Comparison of ENCODE assay signal across 21 cellular contexts in genomic region chr12:107533218-107533617, GRCh38.
DNase-seq lines count a peak whose midpoint lies in the region; ATAC-seq lines count a peak whose summit lies in the region.
"Had no signal": no experiment of that assay in that cellular context is flagged by ENCODE, and none has a peak within 500 bp of the region (broad histone marks: within the 10 kb centered on the region; RNA-seq: fewer than 3 reads in every experiment).

No MANE protein-coding gene starts in this region.

- ATAC-seq in GM18502 (IDR thresholded peaks at IDR 0.05; ENCODE audit: poor library complexity, unreplicated experiment) (peak; percentile 73), GM19467 (IDR thresholded peaks at IDR 0.05; ENCODE audit: unreplicated experiment) (peak; percentile 84), HG02763 (IDR thresholded peaks at IDR 0.05; ENCODE audit: unreplicated experiment) (peak; percentile 63), HG03460 (IDR thresholded peaks at IDR 0.05; ENCODE audit: unreplicated experiment) (peak; percentile 73), HG02970 (IDR thresholded peaks at IDR 0.05; ENCODE audit: low FRiP score, unreplicated experiment) (no peak)
- ATAC-seq: activated T-helper 17 cell treated with anti-CD3 and anti-CD28 coated beads, Interleukin-2, amount 50 U/mL, for 72 hours; Panc1; sciatic nerve had no signal

- H3K9me3 ChIP-seq in HAP-1: no peaks in the 10 kb centered on the region

- no peak overlapping the region for H3K4me3 ChIP-seq in HAP-1

- 0 out of 2 replicates have a peak, but pooled peaks cover 2% of the 10 kb centered on the region for H3K27me3 ChIP-seq in HAP-1 (ENCODE audit: low read depth)

- H3K36me3 ChIP-seq in HAP-1 (replicated peaks): no peaks in the 10 kb centered on the region

- no peak for DNase-seq in NCI-H2029 treated with DMSO at 0.1 percent for 48 hours (lab: John Stamatoyannopoulos, UW)
- DNase-seq in HAP-1 (ENCODE audit: low spot score in 2 of 2): no peak
- DNase-seq in mesenteric fat pad (ENCODE audit: low spot score): no peak
- DNase-seq: activated CD4-positive, alpha-beta T cell treated with anti-CD3 and anti-CD28 coated beads for 4 hours; DMS53; effector CD8-positive, alpha-beta T cell; foreskin fibroblast; mammary epithelial cell; NCI-H1436 treated with DMSO at 0.1 percent for 48 hours; NCI-H69; stimulated activated CD4-positive, alpha-beta T cell treated with anti-CD3 and anti-CD28 coated beads, Interleukin-4, amount 100 ng/mL, for 4 hours; stimulated activated naive CD4-positive, alpha-beta T cell treated with Interleukin-2 at 50 U/mL for 16 hours; T-helper 1 cell had no signal

- no peaks in the 10 kb centered on the region for H3K4me1 ChIP-seq in HAP-1

- in situ Hi-C loops in HAP-1 (cut with MboI; ENCODE audit: low sequenced_read_pairs): no loop called here
